Comparison of ENCODE assay signal across 8 cellular contexts in the genomic region with DNA sequence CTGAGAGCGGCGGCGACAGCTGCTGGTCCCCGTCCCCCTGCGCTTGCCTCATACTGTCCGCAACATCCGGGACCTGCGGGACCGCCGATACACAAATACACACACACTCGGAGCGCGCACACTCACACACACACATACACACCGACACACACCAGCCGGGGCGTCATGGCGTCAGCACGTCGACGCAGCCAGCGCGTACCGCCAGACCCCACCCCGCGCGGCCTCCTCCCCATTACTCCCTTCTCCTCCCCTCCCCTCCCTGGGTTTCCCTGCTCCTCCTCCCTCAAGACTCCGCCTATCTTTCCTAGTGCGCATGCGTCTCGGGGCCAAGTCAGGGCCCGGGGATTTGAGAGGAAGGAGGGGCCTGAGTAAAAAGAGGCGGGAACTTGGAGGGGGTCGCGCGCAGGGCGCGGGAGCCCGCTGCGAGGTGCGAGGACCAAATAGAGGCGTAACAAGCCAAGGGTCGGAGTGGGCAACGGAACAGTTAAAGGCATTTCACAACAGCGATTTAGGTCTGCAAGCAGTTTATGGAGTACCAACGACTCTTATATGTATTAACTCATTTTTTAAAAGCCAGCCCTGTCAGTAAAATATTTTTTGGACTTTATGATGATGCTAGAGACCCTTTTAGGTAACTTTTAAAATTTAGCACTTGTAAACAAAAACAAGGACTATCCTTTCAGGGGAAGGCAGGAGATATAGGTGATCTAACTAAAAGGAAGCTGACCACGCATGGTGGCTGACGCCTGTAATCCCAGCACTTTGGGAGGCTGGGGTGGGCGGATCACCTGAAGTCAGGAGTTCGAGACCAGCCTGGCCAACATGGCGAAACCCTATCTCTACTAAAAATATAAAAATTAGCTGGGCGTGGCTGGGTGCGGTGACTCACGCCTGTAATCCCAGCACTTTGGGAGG. TPM values are rescaled to one million over a fixed set of nuclear protein-coding genes. Genes with fewer than 3 reads are reported as not detected.
A peak's percentile ranks its signal among the peaks of the same experiment; 100 is the strongest.
DNase-seq lines count a peak whose midpoint lies in the region; ATAC-seq and TF ChIP-seq lines count a peak whose summit lies in the region.

A gene (minus strand): TSS at position 165 of the 915 bp plus-strand sequence. CDS start 55,287 bp downstream, outside the sequence.

- H3K9me3 ChIP-seq in osteoblast (ENCODE audit: low read depth, low read length) = no peaks in the 10 kb centered on the region
- no peaks in the 10 kb centered on the region for H3K9me3 ChIP-seq in thoracic aorta

- peak within 1 kb of the TSS; percentile 84 for H3K27ac ChIP-seq in osteoblast (ENCODE audit: low read depth, low read length)
- H3K27ac ChIP-seq in thoracic aorta = peak within 1 kb of the TSS; percentile 96 to 97

- H3K27ac Mint-ChIP-seq in activated naive CD8-positive, alpha-beta T cell = peak within 1 kb of the TSS; percentile 98

- TF ChIP-seq CTCF in GM06990 (IDR thresholded peaks at IDR 0.05; ENCODE audit: insufficient read depth, low read length, poor library complexity, severe bottlenecking) (no peak), osteoblast (IDR thresholded peaks at IDR 0.05; ENCODE audit: extremely low read depth, low read depth, low read length) (no peak), thoracic aorta (IDR thresholded peaks at IDR 0.05) (no peak)

- no peaks in the 10 kb centered on the region for H3K9me3 Mint-ChIP-seq in activated naive CD8-positive, alpha-beta T cell (ENCODE audit: low read depth)

- H3K4me1 ChIP-seq in osteoblast (ENCODE audit: insufficient read depth, low read length) (peaks cover 9% of the 10 kb centered on the region), thoracic aorta (ENCODE audit: control insufficient read depth in 1 of 2, low read depth in 2 of 2) (peaks cover 27 to 34% of the 10 kb centered on the region in 2 donors)

- H3K36me3 ChIP-seq in GM06990 (ENCODE audit: control insufficient read depth, insufficient read depth, low read length) = no peaks in the 10 kb centered on the region
- peaks cover 6% of the 10 kb centered on the region for H3K36me3 ChIP-seq in osteoblast (ENCODE audit: insufficient read depth, low read length)
- no peaks in the 10 kb centered on the region for H3K36me3 ChIP-seq in thoracic aorta

- H3K27me3 Mint-ChIP-seq in activated naive CD8-positive, alpha-beta T cell = no peaks in the 10 kb centered on the region

- H3K4me1 Mint-ChIP-seq in activated naive CD8-positive, alpha-beta T cell (ENCODE audit: low read depth) = peaks cover 46% of the 10 kb centered on the region

- H3K36me3 Mint-ChIP-seq in activated naive CD8-positive, alpha-beta T cell = peaks cover 12% of the 10 kb centered on the region

- H3K4me2 ChIP-seq in osteoblast (ENCODE audit: insufficient read depth, low read length) = peak within 1 kb of the TSS; percentile 90

- H3K4me3 Mint-ChIP-seq in activated naive CD8-positive, alpha-beta T cell = peak within 1 kb of the TSS; percentile 96

- H3K4me3 ChIP-seq in GM06990 (replicated peaks; ENCODE audit: low read depth, low read length) (peak within 1 kb of the TSS; percentile 83), osteoblast (ENCODE audit: insufficient read depth, low read length) (peak within 1 kb of the TSS; percentile 71), thoracic aorta (peak within 1 kb of the TSS; percentile 76)

- peak; percentile 83 for ATAC-seq in HG02610 (IDR thresholded peaks at IDR 0.05; ENCODE audit: unreplicated experiment)
- ATAC-seq in thoracic aorta (ENCODE audit: insufficient number of reproducible peaks, low FRiP score, low read depth) = peak; percentile 95

- peaks cover 39% of the 10 kb centered on the region for H3K79me2 ChIP-seq in osteoblast (ENCODE audit: insufficient read depth, low read length)

- peaks cover 16% of the 10 kb centered on the region for H4K20me1 ChIP-seq in osteoblast (ENCODE audit: insufficient read depth, low read length)

- H3K27me3 ChIP-seq in GM06990 (replicated peaks; ENCODE audit: control insufficient read depth, insufficient read depth, low read length) (no peaks in the 10 kb centered on the region), osteoblast (ENCODE audit: insufficient read depth, low read length) (peaks cover 5% of the 10 kb centered on the region), thoracic aorta (replicated peaks; ENCODE audit: insufficient read depth) (no peaks in the 10 kb centered on the region)

- H2AFZ ChIP-seq in osteoblast (ENCODE audit: low read length) = peak within 1 kb of the TSS; percentile 93

- DNase-seq in GM06990 (ENCODE audit: extremely low read depth, insufficient read length) = peak; percentile 99
- DNase-seq in NCI-H1105 (lab: John Stamatoyannopoulos, UW) = peak; percentile 96
- DNase-seq in SKM-1 treated with dmso at 0.1 percent for 144 hours (lab: John Stamatoyannopoulos, UW; ENCODE audit: unreplicated experiment) = peak; percentile 98
- DNase-seq in glomerular visceral epithelial cell (ENCODE audit: extremely low spot score) = peak; percentile 100
- DNase-seq in osteoblast (ENCODE audit: insufficient read length, low spot score, missing footprints) = peak; percentile 98
- DNase-seq in thoracic aorta (ENCODE audit: low spot score) = peak; percentile 100

RNA-seq across cellular contexts. Expression of the gene that starts here (rescaled TPM):
- 55.7 and 61.6 TPM in 2 replicates for total RNA-seq in osteoblast
- total RNA-seq in thoracic aorta = 100 to 1,000 TPM in 1 of 2 donors, 10 to 100 TPM in 1; 97.7 to 123 TPM

Comparison
In these comparisons a context has a peak if more than half of its experiments do, and no peak if none do; other contexts are left out.
1. Peak in every context shown above with its lines: DNase-seq, ATAC-seq, H3K4me3 ChIP-seq and H3K27ac ChIP-seq.